In genomic region chr17:43104665-43105064, GRCh38 we compare ENCODE assay signal across 11 cellular contexts.
"Had no signal": no experiment of that assay in that cellular context is flagged by ENCODE, and none has a peak within 500 bp of the region (broad histone marks: within the 10 kb centered on the region; RNA-seq: fewer than 3 reads in every experiment).

No MANE protein-coding gene starts in this region.

- H2AFZ ChIP-seq: GM23248 had no signal

- H3K4me3 ChIP-seq: GM23248, HAP-1 had no signal

- H3K27ac ChIP-seq: GM23248, HL-60, KMS-11 had no signal

- H3K4me2 ChIP-seq: KMS-11 had no signal

- FAIRE-seq: HepG2 had no signal

- H3K9me3 ChIP-seq: HAP-1 had no signal

- H3K9ac ChIP-seq: GM23248, KMS-11 had no signal

- ATAC-seq: HCT116, HepG2 had no signal

- H3K4me1 ChIP-seq: HAP-1 had no signal

- DNase-seq: GM23248, GOT3, H7, HFFc6, Karpas-422, KBM-7 had no signal
